ENCODE assay signal across 20 cellular contexts in the genomic region with DNA sequence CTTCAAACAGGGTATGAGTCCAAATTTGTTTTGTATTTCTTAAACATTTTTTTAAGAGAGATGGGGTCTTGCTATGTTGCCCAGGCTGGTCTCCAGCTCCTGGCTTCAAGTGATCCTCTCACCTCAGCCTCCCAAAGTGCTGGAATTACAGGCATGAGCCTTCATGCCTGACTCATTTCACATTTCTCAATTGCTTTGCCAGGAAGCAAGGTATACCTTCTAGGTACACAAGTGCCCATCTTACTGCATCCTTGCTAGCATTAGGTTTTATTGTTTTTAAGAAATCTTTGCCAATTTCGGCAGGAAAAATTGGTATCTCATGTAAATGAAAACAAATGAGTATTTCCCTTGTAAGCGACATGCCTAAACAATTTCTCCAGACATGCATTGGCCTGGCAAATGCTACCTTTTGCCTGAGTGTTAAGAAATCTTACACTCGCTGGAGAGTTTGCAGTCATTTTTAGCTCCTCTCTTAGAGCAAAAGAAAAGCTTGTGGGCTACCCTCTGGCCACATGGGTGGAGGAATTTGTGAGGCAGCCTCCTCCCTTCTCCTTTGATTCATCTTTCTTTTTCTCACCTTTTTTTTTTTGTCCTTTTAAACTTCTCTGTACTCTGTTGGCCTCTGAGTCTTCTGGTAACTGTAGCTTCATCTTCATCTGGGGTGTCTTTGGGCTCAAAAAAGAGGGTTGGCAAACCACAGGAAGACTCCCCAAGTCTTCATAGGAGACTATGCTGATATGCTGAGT.
DNase-seq lines count a peak whose midpoint lies in the region; ATAC-seq lines count a peak whose summit lies in the region.
"Had no signal": no experiment of that assay in that cellular context is flagged by ENCODE, and none has a peak within 500 bp of the region (broad histone marks: within the 10 kb centered on the region; RNA-seq: fewer than 3 reads in every experiment).

No MANE protein-coding gene starts in this region.

- H3K4me2 ChIP-seq in BLaER1: peak overlapping the region; percentile 94

- no peaks in the 10 kb centered on the region for H3K9me3 ChIP-seq in BLaER1

- H3K4me1 Mint-ChIP-seq in T-helper 1 cell treated with Interleukin-12 subunit alpha and Interleukin-12 subunit beta and Interleukin-4 antibody, amounts not matched to agents 30 μg/mL and 1 μg/mL, for 36 hours (ENCODE audit: low read depth): peaks cover 54% of the 10 kb centered on the region
- peaks cover 35 to 47% of the 10 kb centered on the region in 2 donors for H3K4me1 Mint-ChIP-seq in effector memory CD8-positive, alpha-beta T cell (ENCODE audit: low read depth in 2 of 2)

- H4K20me1 ChIP-seq in BLaER1: no peaks in the 10 kb centered on the region

- peak; percentile 24 for DNase-seq in NK-92 treated with Interleukin-12 subunit alpha and Interleukin-12 subunit beta, amount 100 ng/mL, for 24 hours (lab: John Stamatoyannopoulos, UW)
- DNase-seq in NK-92 (lab: John Stamatoyannopoulos, UW; ENCODE audit: unreplicated experiment): no peak
- no peak for DNase-seq in effector memory CD8-positive, alpha-beta T cell
- DNase-seq in GF-D8 (lab: John Stamatoyannopoulos, UW): no peak
- DNase-seq: 8988T, AML-193, Calu3, Karpas-422, NCI-H1105 treated with DMSO at 0.1 percent for 48 hours, NCI-H2081, occipital lobe, PC-3, SHP77 treated with DMSO at 0.1 percent for 48 hours, small intestine had no signal

- peak overlapping the region; percentile 63 for H3K27ac Mint-ChIP-seq in T-helper 1 cell treated with Interleukin-12 subunit alpha and Interleukin-12 subunit beta and Interleukin-4 antibody, amounts not matched to agents 30 μg/mL and 1 μg/mL, for 36 hours
- H3K27ac Mint-ChIP-seq in effector memory CD8-positive, alpha-beta T cell: peak overlapping the region; percentile 52 to 83
- H3K27ac Mint-ChIP-seq: type B pancreatic cell had no signal

- no peaks in the 10 kb centered on the region for H3K27me3 ChIP-seq in BLaER1

- peak; percentile 46 for ATAC-seq in effector memory CD8-positive, alpha-beta T cell (replicated peaks)
- ATAC-seq in HG03460 (IDR thresholded peaks at IDR 0.05; ENCODE audit: unreplicated experiment) (no peak), HG02623 (IDR thresholded peaks at IDR 0.05; ENCODE audit: unreplicated experiment) (no peak)
- ATAC-seq: PC-3 had no signal

- H3K4me1 ChIP-seq in BLaER1: peaks cover 81% of the 10 kb centered on the region

- peaks cover 5% of the 10 kb centered on the region for H3K36me3 Mint-ChIP-seq in T-helper 1 cell treated with Interleukin-12 subunit alpha and Interleukin-12 subunit beta and Interleukin-4 antibody, amounts not matched to agents 30 μg/mL and 1 μg/mL, for 36 hours (ENCODE audit: low read depth)
- H3K36me3 Mint-ChIP-seq in effector memory CD8-positive, alpha-beta T cell (ENCODE audit: insufficient read depth): peaks cover 6% of the 10 kb centered on the region
- H3K36me3 Mint-ChIP-seq: type B pancreatic cell had no signal

- H3K9me3 Mint-ChIP-seq in T-helper 1 cell treated with Interleukin-12 subunit alpha and Interleukin-12 subunit beta and Interleukin-4 antibody, amounts not matched to agents 30 μg/mL and 1 μg/mL, for 36 hours: peaks cover 5% of the 10 kb centered on the region
- H3K9me3 Mint-ChIP-seq in effector memory CD8-positive, alpha-beta T cell: no peaks in the 10 kb centered on the region
- H3K9me3 Mint-ChIP-seq: type B pancreatic cell had no signal

- H3K27me3 Mint-ChIP-seq in T-helper 1 cell treated with Interleukin-12 subunit alpha and Interleukin-12 subunit beta and Interleukin-4 antibody, amounts not matched to agents 30 μg/mL and 1 μg/mL, for 36 hours (ENCODE audit: low read depth): peaks cover 3% of the 10 kb centered on the region
- no peaks in the 10 kb centered on the region for H3K27me3 Mint-ChIP-seq in effector memory CD8-positive, alpha-beta T cell

- H3K36me3 ChIP-seq in BLaER1: no peaks in the 10 kb centered on the region

- no peak overlapping the region for H3K4me3 ChIP-seq in BLaER1
- H3K4me3 ChIP-seq: coronary artery had no signal

- no peak overlapping the region for H3K9ac ChIP-seq in BLaER1

- H3K4me3 Mint-ChIP-seq in T-helper 1 cell treated with Interleukin-12 subunit alpha and Interleukin-12 subunit beta and Interleukin-4 antibody, amounts not matched to agents 30 μg/mL and 1 μg/mL, for 36 hours: peak overlapping the region; percentile 52
- peak overlapping the region; percentile 26 to 65 for H3K4me3 Mint-ChIP-seq in effector memory CD8-positive, alpha-beta T cell
- H3K4me3 Mint-ChIP-seq: type B pancreatic cell had no signal

- H3K27ac ChIP-seq in BLaER1: no peak overlapping the region
- H3K27ac ChIP-seq: coronary artery had no signal
